In genomic region chr16:68446941-68447675, GRCh38 we compare ENCODE assay signal across 15 cellular contexts. TPM values are rescaled to one million over a fixed set of nuclear protein-coding genes. Genes with fewer than 3 reads are reported as not detected.
DNase-seq lines count a peak whose midpoint lies in the region; ATAC-seq and TF ChIP-seq lines count a peak whose summit lies in the region.
"Had no signal": no experiment of that assay in that cellular context is flagged by ENCODE, and none has a peak within 500 bp of the region (broad histone marks: within the 10 kb centered on the region; RNA-seq: fewer than 3 reads in every experiment).

No MANE protein-coding gene starts in this region.

- no peak overlapping the region for H3K27ac Mint-ChIP-seq in activated naive CD4-positive, alpha-beta T cell treated with anti-CD3 and anti-CD28 coated beads, Interleukin-2, amount 10 ng/mL, durations not matched to agents 7 days and 5 days
- no peak overlapping the region for H3K27ac Mint-ChIP-seq in activated naive CD4-positive, alpha-beta T cell treated with anti-CD3 and anti-CD28 coated beads, Interleukin-2, amount 50 U/mL, for 72 hours
- H3K27ac Mint-ChIP-seq: CD8-positive, alpha-beta T cell; immature natural killer cell; nephron had no signal

- no peaks in the 10 kb centered on the region for H3K79me2 ChIP-seq in OCI-LY7 (ENCODE audit: insufficient read depth, low read depth, low read length)

- no peaks in the 10 kb centered on the region for H3K9me3 Mint-ChIP-seq in activated naive CD4-positive, alpha-beta T cell treated with anti-CD3 and anti-CD28 coated beads, Interleukin-2, amount 10 ng/mL, durations not matched to agents 7 days and 5 days
- no peaks in the 10 kb centered on the region for H3K9me3 Mint-ChIP-seq in activated naive CD4-positive, alpha-beta T cell treated with anti-CD3 and anti-CD28 coated beads, Interleukin-2, amount 50 U/mL, for 72 hours
- H3K9me3 Mint-ChIP-seq: CD8-positive, alpha-beta T cell; immature natural killer cell; nephron had no signal

- no peak for TF ChIP-seq EP300 in suprapubic skin (IDR thresholded peaks at IDR 0.05)

- no peak overlapping the region for H2AFZ ChIP-seq in OCI-LY7 (ENCODE audit: low read length)

- intact Hi-C loops in OCI-LY7 (cut with micrococcal nuclease; ENCODE audit: unreplicated experiment) (loop anchor here (5.0 to 10.0 kb wide), 3 partner anchors 45 to 148 kb away; no protein-coding TSS in a partner anchor), posterior vena cava (cut with DNase I) (no loop called here)

- no peaks in the 10 kb centered on the region for H3K36me3 ChIP-seq in OCI-LY7 (ENCODE audit: insufficient read depth, low read length)
- H3K36me3 ChIP-seq in suprapubic skin: no peaks in the 10 kb centered on the region

- peaks cover 72% of the 10 kb centered on the region for H3K27me3 Mint-ChIP-seq in activated naive CD4-positive, alpha-beta T cell treated with anti-CD3 and anti-CD28 coated beads, Interleukin-2, amount 10 ng/mL, durations not matched to agents 7 days and 5 days

- H3K27ac ChIP-seq in OCI-LY7 (ENCODE audit: low read depth, low read length, poor library complexity, severe bottlenecking): no peak overlapping the region
- no peak overlapping the region for H3K27ac ChIP-seq in suprapubic skin

- ATAC-seq in activated naive CD4-positive, alpha-beta T cell treated with anti-CD3 and anti-CD28 coated beads, Interleukin-2, amount 50 U/mL, for 72 hours: no peak
- ATAC-seq: CD8-positive, alpha-beta T cell had no signal

- peaks cover 54% of the 10 kb centered on the region for H3K27me3 ChIP-seq in suprapubic skin

- in situ Hi-C loops in ACHN (cut with HindIII; ENCODE audit: low pct_ligation_motif_present, low pct_unique_long_range_greater_than_20kb, low sequenced_read_pairs): no loop called here

- no peaks in the 10 kb centered on the region for H3K9me2 ChIP-seq in OCI-LY7 (ENCODE audit: insufficient read depth, low read length)

- no peaks in the 10 kb centered on the region for H3K36me3 Mint-ChIP-seq in activated naive CD4-positive, alpha-beta T cell treated with anti-CD3 and anti-CD28 coated beads, Interleukin-2, amount 10 ng/mL, durations not matched to agents 7 days and 5 days
- H3K36me3 Mint-ChIP-seq in activated naive CD4-positive, alpha-beta T cell treated with anti-CD3 and anti-CD28 coated beads, Interleukin-2, amount 50 U/mL, for 72 hours: no peaks in the 10 kb centered on the region
- H3K36me3 Mint-ChIP-seq: CD8-positive, alpha-beta T cell; immature natural killer cell had no signal

- POLR2A ChIA-PET in OCI-LY7 (lab: Charles Lee): no interaction called here

- H3K4me1 ChIP-seq in OCI-LY7 (ENCODE audit: insufficient read depth, low read length, poor library complexity, severe bottlenecking) (peaks cover 14% of the 10 kb centered on the region), suprapubic skin (peaks cover 22% of the 10 kb centered on the region)

- TF ChIP-seq CTCF in OCI-LY7 (conservative IDR thresholded peaks at IDR 0.05; ENCODE audit: low read length): no peak
- TF ChIP-seq CTCF in suprapubic skin (IDR thresholded peaks at IDR 0.05): no peak

- DNase-seq in activated naive CD4-positive, alpha-beta T cell treated with anti-CD3 and anti-CD28 coated beads, Interleukin-2, amount 10 ng/mL, durations not matched to agents 7 days and 5 days: no peak
- DNase-seq in activated naive CD4-positive, alpha-beta T cell treated with anti-CD3 and anti-CD28 coated beads, Interleukin-2, amount 50 U/mL, for 72 hours (ENCODE audit: low spot score in 2 of 2): no peak
- DNase-seq in OCI-LY7 (ENCODE audit: low spot score) (no peak), suprapubic skin (ENCODE audit: low spot score in 2 of 2) (no peak), ACHN (no peak), GM19238 (ENCODE audit: insufficient read length, low spot score) (no peak), posterior vena cava (ENCODE audit: low spot score) (no peak)
- DNase-seq: CD8-positive, alpha-beta T cell; immature natural killer cell; stimulated activated CD4-positive, alpha-beta T cell treated with anti-CD3 and anti-CD28 coated beads, Interleukin-1b, Interleukin-23, amount 100 ng/mL, for 48 hours; T-helper 9 cell had no signal

- no peaks in the 10 kb centered on the region for H4K20me1 ChIP-seq in OCI-LY7 (ENCODE audit: insufficient read depth, low read length)

- no peak for TF ChIP-seq POLR2A in suprapubic skin (IDR thresholded peaks at IDR 0.05)

- H3K9me3 ChIP-seq in OCI-LY7 (ENCODE audit: low read length) (no peaks in the 10 kb centered on the region), iPS-18c (ENCODE audit: control insufficient read depth, insufficient read depth, low read length) (no peaks in the 10 kb centered on the region), suprapubic skin (no peaks in the 10 kb centered on the region)

- H3K4me3 Mint-ChIP-seq in activated naive CD4-positive, alpha-beta T cell treated with anti-CD3 and anti-CD28 coated beads, Interleukin-2, amount 10 ng/mL, durations not matched to agents 7 days and 5 days: peak overlapping the region; percentile 55

- H3K4me1 Mint-ChIP-seq in activated naive CD4-positive, alpha-beta T cell treated with anti-CD3 and anti-CD28 coated beads, Interleukin-2, amount 10 ng/mL, durations not matched to agents 7 days and 5 days: peaks cover 18% of the 10 kb centered on the region

- peak overlapping the region; percentile 79 for H3K4me2 ChIP-seq in OCI-LY7 (ENCODE audit: low read length)

- 10% methylated on average over 30 of the region's 68 CpGs for WGBS in suprapubic skin

- H3K4me3 ChIP-seq in OCI-LY7 (ENCODE audit: low read depth, low read length, poor library complexity, severe bottlenecking) (no peak overlapping the region), iPS-18c (ENCODE audit: insufficient read depth, low read depth, low read length) (peak overlapping the region; percentile 34), suprapubic skin (peak overlapping the region; percentile 52)

- no TSS peak for BruUV-seq in OCI-LY7 (replicated peaks; lab: Mats Ljungman, UMichigan)

- CTCF ChIA-PET in activated naive CD4-positive, alpha-beta T cell treated with anti-CD3 and anti-CD28 coated beads, Interleukin-2, amount 10 ng/mL, durations not matched to agents 7 days and 5 days (lab: Charles Lee): interaction anchor here (1.4 kb wide), 1 partner anchor 74 kb away, joined by 3 read pairs; no protein-coding TSS in a partner anchor
- CTCF ChIA-PET in OCI-LY7 (lab: Charles Lee; ENCODE audit: unreplicated experiment): no interaction called here

RNA-seq across cellular contexts. Expression of gene SMPD3, which starts 1.2 kb away (rescaled TPM):
- total RNA-seq in activated naive CD4-positive, alpha-beta T cell treated with anti-CD3 and anti-CD28 coated beads, Interleukin-2, amount 50 U/mL, for 72 hours: 1 to 10 TPM in 1 of 2 donors, under 1 TPM in 1; 0.12 to 1.0 TPM
- 0.16 and 0.21 TPM in 2 replicates for total RNA-seq in OCI-LY7 (2014; rRNA removed; shearing (Covaris generic))
- total RNA-seq in OCI-LY7 (2022) (0.51 and 0.61 TPM in 2 replicates), suprapubic skin (10 to 100 TPM; 26.2 to 64.9 (median 39.9) TPM), posterior vena cava (under 1 TPM; 0.19 to 0.23 TPM)
- total RNA-seq: epithelial cell of proximal tubule, MCF 10A had no signal

Comparison
In these comparisons a context has a peak if more than half of its experiments do, and no peak if none do; other contexts are left out.
1. RNA of gene SMPD3, which starts 1.2 kb away (total RNA-seq): 26.2 to 64.9 TPM in suprapubic skin; 0.12 to 1.0 TPM in activated naive CD4-positive, alpha-beta T cell treated with anti-CD3 and anti-CD28 coated beads, Interleukin-2, amount 50 U/mL, for 72 hours, 0.16 to 0.61 TPM in OCI-LY7 and 0.19 to 0.23 TPM in posterior vena cava; every median in the first group is over 10 times any median in the second.